Comparison of ENCODE assay signal across 8 cellular contexts in the genomic region with DNA sequence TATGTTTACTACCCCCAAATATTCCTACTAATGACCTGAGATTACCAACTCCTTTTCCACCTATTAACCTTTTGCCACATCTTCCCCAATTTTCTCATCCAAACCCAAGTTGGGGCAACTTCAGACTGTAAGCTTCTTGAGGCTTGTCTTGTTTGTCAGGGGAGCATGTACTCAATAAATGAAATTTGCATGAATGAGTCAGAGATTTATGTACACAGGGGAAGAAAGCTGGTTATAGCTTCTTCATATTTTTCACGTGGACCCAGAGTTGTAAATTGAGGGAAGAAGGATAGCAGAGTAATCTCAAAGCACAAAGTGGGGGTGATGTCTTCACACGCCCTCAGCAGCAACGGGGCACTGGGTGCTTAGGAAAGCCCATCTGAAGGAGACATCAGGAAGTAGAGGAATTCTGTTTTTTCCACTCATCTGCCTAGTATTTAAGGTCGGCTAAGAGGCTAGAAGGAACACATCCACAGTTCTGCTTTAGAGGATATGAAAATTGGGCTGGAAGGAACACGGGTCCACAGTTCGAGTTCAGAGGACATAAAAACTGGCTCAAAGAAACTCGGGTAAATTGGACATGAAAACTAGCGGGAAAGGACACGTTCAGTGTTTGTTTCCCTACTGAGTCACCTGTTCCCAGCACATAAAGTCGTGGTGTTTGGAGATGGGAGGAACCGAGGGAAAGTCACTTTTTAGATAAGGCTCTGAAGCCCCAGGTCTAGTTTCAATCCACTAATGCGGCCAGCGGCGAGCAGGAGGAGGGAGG. TPM values are rescaled to one million over a fixed set of nuclear protein-coding genes. Genes with fewer than 3 reads are reported as not detected.
DNase-seq lines count a peak whose midpoint lies in the region; ATAC-seq and TF ChIP-seq lines count a peak whose summit lies in the region.

No MANE protein-coding gene starts in this region.

- peaks cover 6% of the 10 kb centered on the region for H3K36me3 Mint-ChIP-seq in activated CD8-positive, alpha-beta T cell treated with anti-CD3 and anti-CD28 coated beads for 36 hours (ENCODE audit: low read depth)

- TF ChIP-seq CTCF in heart left ventricle (IDR thresholded peaks at IDR 0.05): no peak
- TF ChIP-seq CTCF in activated CD8-positive, alpha-beta T cell treated with anti-CD3 and anti-CD28 coated beads for 36 hours (IDR thresholded peaks at IDR 0.05): no peak
- no peak for TF ChIP-seq CTCF in tibial nerve (IDR thresholded peaks at IDR 0.05)

- H3K27me3 ChIP-seq in heart left ventricle: peaks cover 0 to 9% (median 0%) of the 10 kb centered on the region in 9 donors
- no peaks in the 10 kb centered on the region for H3K27me3 ChIP-seq in tibial nerve

- H3K4me3 ChIP-seq in heart left ventricle (peak overlapping the region in 10 of 12 donors; percentile 26 to 70 (median 60)), iPS-18c (ENCODE audit: insufficient read depth, low read depth, low read length) (peak overlapping the region; percentile 45; the same call in 1 of the 2 replicates), tibial nerve (peak overlapping the region; percentile 5 to 57 (median 24))

- peak overlapping the region; percentile 81 for H3K4me3 Mint-ChIP-seq in activated CD8-positive, alpha-beta T cell treated with anti-CD3 and anti-CD28 coated beads for 36 hours

- intact Hi-C loops in heart left ventricle (cut with DNase I): no loop called here
- intact Hi-C loops in left ventricle myocardium superior (cut with micrococcal nuclease): no loop called here
- intact Hi-C loops in activated CD8-positive, alpha-beta T cell treated with anti-CD3 and anti-CD28 coated beads for 36 hours (cut with micrococcal nuclease): no loop called here

- H3K27me3 Mint-ChIP-seq in activated CD8-positive, alpha-beta T cell treated with anti-CD3 and anti-CD28 coated beads for 36 hours: no peaks in the 10 kb centered on the region

- no peak for TF ChIP-seq EP300 in tibial nerve (IDR thresholded peaks at IDR 0.05)

- WGBS in heart left ventricle, 4 donors: 16 to 30% (median 22%) methylated on average over 14 of the region's 14 CpGs
- 11 to 21% methylated on average over 14 of the region's 14 CpGs for WGBS in tibial nerve, 2 donors

- TF ChIP-seq POLR2A in heart left ventricle (IDR thresholded peaks at IDR 0.05) (no peak), tibial nerve (IDR thresholded peaks at IDR 0.05) (no peak)

- no peaks in the 10 kb centered on the region for H3K9me3 Mint-ChIP-seq in activated CD8-positive, alpha-beta T cell treated with anti-CD3 and anti-CD28 coated beads for 36 hours

- CTCF ChIA-PET in activated CD8-positive, alpha-beta T cell treated with anti-CD3 and anti-CD28 coated beads for 36 hours (lab: Charles Lee): interaction anchor here (0.7 kb wide), 1 partner anchor 9 kb away, joined by 3 read pairs; no protein-coding TSS in a partner anchor

- H3K36me3 ChIP-seq in heart left ventricle: peaks cover 0 to 2% (median 0%) of the 10 kb centered on the region in 9 donors
- no peaks in the 10 kb centered on the region for H3K36me3 ChIP-seq in tibial nerve

- peaks cover 35% of the 10 kb centered on the region for H3K4me1 Mint-ChIP-seq in activated CD8-positive, alpha-beta T cell treated with anti-CD3 and anti-CD28 coated beads for 36 hours (ENCODE audit: low read depth)

- H3K27ac Mint-ChIP-seq in activated CD8-positive, alpha-beta T cell treated with anti-CD3 and anti-CD28 coated beads for 36 hours: peak overlapping the region; percentile 11

- DNase-seq in heart left ventricle (no peak), left ventricle myocardium superior (no peak), tibial nerve (ENCODE audit: low spot score in 2 of 2) (no peak), NCI-H82 treated with DMSO at 0.1 percent for 48 hours (lab: John Stamatoyannopoulos, UW; ENCODE audit: unreplicated experiment) (no peak)
- no peak for DNase-seq in activated CD8-positive, alpha-beta T cell treated with anti-CD3 and anti-CD28 coated beads for 36 hours
- no peak for DNase-seq in activated effector memory CD4-positive, alpha-beta T cell treated with anti-CD3 and anti-CD28 coated beads, Interleukin-2, amount 50 U/mL, for 16 hours
- DNase-seq in activated CD4-positive, alpha-beta T cell treated with anti-CD3 and anti-CD28 coated beads for 1 hour: no peak

- POLR2A ChIA-PET in activated CD8-positive, alpha-beta T cell treated with anti-CD3 and anti-CD28 coated beads for 36 hours (lab: Charles Lee): interaction anchor here (1.4 to 1.7 kb wide), 3 partner anchors 12 to 54 kb away, joined by 4 to 7 read pairs (median 6); no protein-coding TSS in a partner anchor

- ATAC-seq in heart left ventricle: no peak
- no peak for ATAC-seq in left ventricle myocardium superior
- no peak for ATAC-seq in activated CD8-positive, alpha-beta T cell treated with anti-CD3 and anti-CD28 coated beads for 36 hours

- H3K9me3 ChIP-seq in heart left ventricle (no peaks in the 10 kb centered on the region), iPS-18c (ENCODE audit: control insufficient read depth, insufficient read depth, low read length) (no peaks in the 10 kb centered on the region), tibial nerve (no peaks in the 10 kb centered on the region)

- H3K27ac ChIP-seq in heart left ventricle (peak overlapping the region in 4 of 12 donors; percentile 22 to 51 (median 38)), tibial nerve (peak overlapping the region in 3 of 4 donors; percentile 34 to 71 (median 60))

- peaks cover 0 to 13% (median 0%) of the 10 kb centered on the region in 12 donors for H3K4me1 ChIP-seq in heart left ventricle
- H3K4me1 ChIP-seq in tibial nerve: peaks cover 0 to 11% (median 4%) of the 10 kb centered on the region in 4 donors

RNA-seq across cellular contexts. Expression of gene CA5B, which starts 0.7 kb away (rescaled TPM):
- total RNA-seq in heart left ventricle (1 to 10 TPM; 1.5 to 9.9 (median 5.6) TPM), left ventricle myocardium superior (3.6 TPM), tibial nerve (10 to 100 TPM in 3 of 4 donors, 1 to 10 TPM in 1; 9.6 to 17.6 (median 12.5) TPM)
- 1 to 10 TPM in 1 of 2 donors, under 1 TPM in 1; 0.50 to 1.1 TPM for polyA plus RNA-seq in heart left ventricle
- total RNA-seq in activated CD8-positive, alpha-beta T cell treated with anti-CD3 and anti-CD28 coated beads for 36 hours: 10 to 100 TPM; 14.1 to 14.4 TPM

RNA-seq across cellular contexts. Expression of gene ZRSR2, which starts 52.9 kb away (rescaled TPM):
- total RNA-seq in heart left ventricle: 10 to 100 TPM in 2 of 9 donors, 1 to 10 TPM in 7; 3.1 to 11.1 (median 7.5) TPM
- polyA plus RNA-seq in heart left ventricle: 10 to 100 TPM in 1 of 2 donors, 1 to 10 TPM in 1; 9.4 to 18.9 TPM
- total RNA-seq in left ventricle myocardium superior: 7.3 TPM
- 10 to 100 TPM; 11.6 to 14.7 TPM for total RNA-seq in activated CD8-positive, alpha-beta T cell treated with anti-CD3 and anti-CD28 coated beads for 36 hours
- 10 to 100 TPM in 2 of 4 donors, 1 to 10 TPM in 2; 2.4 to 12.8 (median 9.3) TPM for total RNA-seq in tibial nerve
